1 cellular context compared by ENCODE assay signal in genomic region chr15:34953851-34954250, GRCh38.
TF ChIP-seq lines count a peak whose summit lies in the region.

No MANE protein-coding gene starts in this region.

TF ChIP-seq in GM23338, 12 proteins besides CTCF, POLR2A, EP300 and RAD21 (continued from another document):
- no peak for TF ChIP-seq ZNF462 (CRISPR knock-in tag; IDR thresholded peaks at IDR 0.05)
- no peak for TF ChIP-seq NANOG (IDR thresholded peaks at IDR 0.05; ENCODE audit: borderline replicate concordance)
- no peak for TF ChIP-seq ZNF331 (CRISPR knock-in tag; IDR thresholded peaks at IDR 0.05; ENCODE audit: low read depth)
- TF ChIP-seq ETS1 (IDR thresholded peaks at IDR 0.05) = no peak
- no peak for TF ChIP-seq CREB1 (CRISPR knock-in tag; IDR thresholded peaks at IDR 0.05; ENCODE audit: low read depth)
